Comparison of ENCODE assay signal across 1 cellular context in genomic region chr19:12784871-12785430, GRCh38.
TF ChIP-seq lines count a peak whose summit lies in the region.

No MANE protein-coding gene starts in this region.

TF ChIP-seq in K562, 482 proteins besides CTCF, POLR2A, EP300 and RAD21 (continued from another document):
- TF ChIP-seq, protein P1, sequence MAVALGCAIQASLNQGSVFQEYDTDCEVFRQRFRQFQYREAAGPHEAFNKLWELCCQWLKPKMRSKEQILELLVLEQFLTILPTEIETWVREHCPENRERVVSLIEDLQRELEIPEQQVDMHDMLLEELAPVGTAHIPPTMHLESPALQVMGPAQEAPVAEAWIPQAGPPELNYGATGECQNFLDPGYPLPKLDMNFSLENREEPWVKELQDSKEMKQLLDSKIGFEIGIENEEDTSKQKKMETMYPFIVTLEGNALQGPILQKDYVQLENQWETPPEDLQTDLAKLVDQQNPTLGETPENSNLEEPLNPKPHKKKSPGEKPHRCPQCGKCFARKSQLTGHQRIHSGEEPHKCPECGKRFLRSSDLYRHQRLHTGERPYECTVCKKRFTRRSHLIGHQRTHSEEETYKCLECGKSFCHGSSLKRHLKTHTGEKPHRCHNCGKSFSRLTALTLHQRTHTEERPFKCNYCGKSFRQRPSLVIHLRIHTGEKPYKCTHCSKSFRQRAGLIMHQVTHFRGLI (CRISPR knock-in tag; IDR thresholded peaks at IDR 0.05), result no peak
- TF ChIP-seq, protein P2, sequence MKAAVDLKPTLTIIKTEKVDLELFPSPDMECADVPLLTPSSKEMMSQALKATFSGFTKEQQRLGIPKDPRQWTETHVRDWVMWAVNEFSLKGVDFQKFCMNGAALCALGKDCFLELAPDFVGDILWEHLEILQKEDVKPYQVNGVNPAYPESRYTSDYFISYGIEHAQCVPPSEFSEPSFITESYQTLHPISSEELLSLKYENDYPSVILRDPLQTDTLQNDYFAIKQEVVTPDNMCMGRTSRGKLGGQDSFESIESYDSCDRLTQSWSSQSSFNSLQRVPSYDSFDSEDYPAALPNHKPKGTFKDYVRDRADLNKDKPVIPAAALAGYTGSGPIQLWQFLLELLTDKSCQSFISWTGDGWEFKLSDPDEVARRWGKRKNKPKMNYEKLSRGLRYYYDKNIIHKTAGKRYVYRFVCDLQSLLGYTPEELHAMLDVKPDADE (conservative IDR thresholded peaks at IDR 0.05; ENCODE audit: control insufficient read depth, low read depth, low read length), result no peak
- no peak for TF ChIP-seq MYC (IDR thresholded peaks at IDR 0.05; ENCODE audit: low read depth, low read length)
- no peak for TF ChIP-seq MYC (CRISPR knock-in tag; IDR thresholded peaks at IDR 0.05; ENCODE audit: borderline replicate concordance, low read depth)
- no peak for TF ChIP-seq ILF3 (IDR thresholded peaks at IDR 0.05; ENCODE audit: borderline replicate concordance)
- TF ChIP-seq SAFB2 (IDR thresholded peaks at IDR 0.05; ENCODE audit: borderline replicate concordance, low read depth, low read length, severe bottlenecking), result no peak
- TF ChIP-seq, protein P3, sequence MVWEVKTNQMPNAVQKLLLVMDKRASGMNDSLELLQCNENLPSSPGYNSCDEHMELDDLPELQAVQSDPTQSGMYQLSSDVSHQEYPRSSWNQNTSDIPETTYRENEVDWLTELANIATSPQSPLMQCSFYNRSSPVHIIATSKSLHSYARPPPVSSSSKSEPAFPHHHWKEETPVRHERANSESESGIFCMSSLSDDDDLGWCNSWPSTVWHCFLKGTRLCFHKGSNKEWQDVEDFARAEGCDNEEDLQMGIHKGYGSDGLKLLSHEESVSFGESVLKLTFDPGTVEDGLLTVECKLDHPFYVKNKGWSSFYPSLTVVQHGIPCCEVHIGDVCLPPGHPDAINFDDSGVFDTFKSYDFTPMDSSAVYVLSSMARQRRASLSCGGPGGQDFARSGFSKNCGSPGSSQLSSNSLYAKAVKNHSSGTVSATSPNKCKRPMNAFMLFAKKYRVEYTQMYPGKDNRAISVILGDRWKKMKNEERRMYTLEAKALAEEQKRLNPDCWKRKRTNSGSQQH (CRISPR knock-in tag; IDR thresholded peaks at IDR 0.05), result peak; percentile 91; the same call in 1 of the 2 replicates
